In the genomic region with DNA sequence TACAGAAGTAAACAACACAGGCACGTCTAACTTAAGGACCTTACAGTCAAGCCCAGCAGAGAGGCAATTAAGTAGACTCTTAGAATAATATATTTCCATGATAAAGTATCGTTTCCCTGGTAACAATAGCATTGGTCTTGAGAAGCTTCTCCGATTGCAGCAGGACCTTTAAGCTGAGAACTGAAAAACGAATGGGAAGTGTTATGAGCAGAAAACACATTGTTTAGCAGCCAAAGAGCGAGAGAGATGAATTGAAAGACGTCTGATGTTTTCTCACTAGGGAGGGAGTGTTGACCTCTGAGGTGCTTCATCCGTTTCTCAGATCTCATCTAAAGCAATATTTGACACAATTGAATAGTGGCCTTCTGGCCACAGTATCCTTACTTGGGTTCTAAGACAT, we compare ENCODE assay signal across 8 cellular contexts. TPM values are rescaled to one million over a fixed set of nuclear protein-coding genes. Genes with fewer than 3 reads are reported as not detected.
DNase-seq lines count a peak whose midpoint lies in the region; ATAC-seq and TF ChIP-seq lines count a peak whose summit lies in the region.

No MANE protein-coding gene starts in this region.

- TF ChIP-seq POLR2A in adrenal gland (IDR thresholded peaks at IDR 0.05) (no peak), tibial nerve (IDR thresholded peaks at IDR 0.05) (no peak)

- 2 to 4% (median 3%) methylated on average over 7 of the region's 7 CpGs for WGBS in adrenal gland, 4 donors
- WGBS in liver, result 12% methylated on average over 7 of the region's 7 CpGs
- 2 to 4% methylated on average over 7 of the region's 7 CpGs for WGBS in tibial nerve, 2 donors

- no peak for ATAC-seq in activated T-cell treated with anti-CD3 and anti-CD28 coated beads, Interleukin-2, amount 50 U/mL, for 72 hours (replicated peaks in 1 of 2)

- H3K9me3 Mint-ChIP-seq in activated T-cell treated with anti-CD3 and anti-CD28 coated beads, Interleukin-2, amount 50 U/mL, for 72 hours, result no peaks in the 10 kb centered on the region

- H3K27ac Mint-ChIP-seq in activated T-cell treated with anti-CD3 and anti-CD28 coated beads, Interleukin-2, amount 50 U/mL, for 72 hours, result peak overlapping the region; percentile 96

- H3K4me3 ChIP-seq in adrenal gland (peak overlapping the region in 3 of 4 donors; percentile 74 to 99 (median 98)), liver (ENCODE audit: low read depth in 1 of 3, low read length in 3 of 3) (peak overlapping the region; percentile 91 to 95 (median 93)), tibial nerve (peak overlapping the region; percentile 35 to 90 (median 73))

- no peak for TF ChIP-seq RAD21 in liver (IDR thresholded peaks at IDR 0.05)

- no peaks in the 10 kb centered on the region for H3K27me3 Mint-ChIP-seq in activated T-cell treated with anti-CD3 and anti-CD28 coated beads, Interleukin-2, amount 50 U/mL, for 72 hours (ENCODE audit: low read depth)

- H3K4me1 Mint-ChIP-seq in activated T-cell treated with anti-CD3 and anti-CD28 coated beads, Interleukin-2, amount 50 U/mL, for 72 hours (ENCODE audit: low read depth), result peaks cover 62% of the 10 kb centered on the region

- TF ChIP-seq EP300 in tibial nerve (IDR thresholded peaks at IDR 0.05), result no peak

- H3K27ac ChIP-seq in adrenal gland (peak overlapping the region in 1 of 5 donors; percentile 99), liver (ENCODE audit: low read depth in 1 of 2, low read length in 2 of 2) (no peak overlapping the region), tibial nerve (peak overlapping the region in 1 of 4 donors; percentile 98)

- H3K4me3 Mint-ChIP-seq in activated T-cell treated with anti-CD3 and anti-CD28 coated beads, Interleukin-2, amount 50 U/mL, for 72 hours, result peak overlapping the region; percentile 93 to 99

- H3K4me1 ChIP-seq in adrenal gland (replicated peaks in 1 of 2) (peaks cover 29 to 44% of the 10 kb centered on the region in 2 donors), liver (ENCODE audit: control insufficient read depth in 4 of 4, insufficient read depth in 4 of 4, low read length in 3 of 4) (peaks cover 2 to 36% (median 25%) of the 10 kb centered on the region in 4 donors), tibial nerve (peaks cover 0 to 60% (median 13%) of the 10 kb centered on the region in 4 donors)

- H3K9ac ChIP-seq in liver (ENCODE audit: low read depth in 1 of 2, low read length in 2 of 2), result peak overlapping the region; percentile 45 to 61

- no peak for TF ChIP-seq CTCF in adrenal gland (IDR thresholded peaks at IDR 0.05)
- TF ChIP-seq CTCF in liver (IDR thresholded peaks at IDR 0.05; ENCODE audit: low read depth, low read length, missing input control), result no peak
- TF ChIP-seq CTCF in tibial nerve (IDR thresholded peaks at IDR 0.05), result no peak

- H3K9me3 ChIP-seq in adrenal gland (replicated peaks in 1 of 3), result no peaks in the 10 kb centered on the region
- no peaks in the 10 kb centered on the region for H3K9me3 ChIP-seq in liver (ENCODE audit: control insufficient read depth in 4 of 4, low read length in 3 of 4)
- H3K9me3 ChIP-seq in tibial nerve, result no peaks in the 10 kb centered on the region

- DNase-seq in activated T-cell treated with anti-CD3 and anti-CD28 coated beads, Interleukin-2, amount 50 U/mL, for 72 hours, result no peak
- DNase-seq in activated T-cell treated with anti-CD3 and anti-CD28 coated beads for 4 hours, result no peak
- DNase-seq in adrenal gland, result no peak
- no peak for DNase-seq in tibial nerve (ENCODE audit: low spot score in 2 of 2)
- DNase-seq in EL, result no peak
- DNase-seq in 8988T, result no peak
- DNase-seq in NCI-H2107 treated with DMSO at 0.1 percent for 48 hours (lab: John Stamatoyannopoulos, UW; ENCODE audit: unreplicated experiment), result no peak

- H3K36me3 ChIP-seq in adrenal gland (replicated peaks in 1 of 2), result peaks cover 0 to 5% of the 10 kb centered on the region in 2 donors
- H3K36me3 ChIP-seq in liver (ENCODE audit: control insufficient read depth in 4 of 4, insufficient read depth in 3 of 4, low read depth in 1 of 4, low read length in 3 of 4), result peaks cover 0 to 3% (median 1%) of the 10 kb centered on the region in 4 donors
- H3K36me3 ChIP-seq in tibial nerve, result peaks cover 0 to 10% (median 0%) of the 10 kb centered on the region in 3 donors

- H3K27me3 ChIP-seq in adrenal gland, result no peaks in the 10 kb centered on the region
- H3K27me3 ChIP-seq in liver (ENCODE audit: control insufficient read depth in 4 of 4, insufficient read depth in 4 of 4, low read length in 3 of 4), result no peaks in the 10 kb centered on the region
- no peaks in the 10 kb centered on the region for H3K27me3 ChIP-seq in tibial nerve

- intact Hi-C loops in adrenal gland (cut with DNase I), result no loop called here

- H3K36me3 Mint-ChIP-seq in activated T-cell treated with anti-CD3 and anti-CD28 coated beads, Interleukin-2, amount 50 U/mL, for 72 hours (ENCODE audit: insufficient read depth in 2 of 2), result peaks cover 20 to 28% of the 10 kb centered on the region in 2 donors

TF ChIP-seq in liver, 16 proteins besides CTCF, POLR2A, EP300 and RAD21:
- TF ChIP-seq FOXA2 (IDR thresholded peaks at IDR 0.05) (no peak), ZBTB33 (IDR thresholded peaks at IDR 0.05) (no peak), TAF1 (conservative IDR thresholded peaks at IDR 0.05) (no peak), RXRA (IDR thresholded peaks at IDR 0.05) (no peak), SP1 (IDR thresholded peaks at IDR 0.05) (no peak)
- TF ChIP-seq, protein P1, sequence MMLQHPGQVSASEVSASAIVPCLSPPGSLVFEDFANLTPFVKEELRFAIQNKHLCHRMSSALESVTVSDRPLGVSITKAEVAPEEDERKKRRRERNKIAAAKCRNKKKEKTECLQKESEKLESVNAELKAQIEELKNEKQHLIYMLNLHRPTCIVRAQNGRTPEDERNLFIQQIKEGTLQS (IDR thresholded peaks at IDR 0.05), result no peak

RNA-seq across cellular contexts. Expression of gene BYSL, which starts 0.9 kb away (rescaled TPM):
- total RNA-seq in activated T-cell treated with anti-CD3 and anti-CD28 coated beads, Interleukin-2, amount 50 U/mL, for 72 hours, result 10 to 100 TPM; 30.4 to 38.1 TPM
- total RNA-seq in adrenal gland (10 to 100 TPM in 4 of 8 donors, 1 to 10 TPM in 4; 5.1 to 42.9 (median 12.3) TPM), liver (10 to 100 TPM in 1 of 2 donors, 1 to 10 TPM in 1; 7.6 to 11.6 TPM), tibial nerve (10 to 100 TPM in 3 of 4 donors, 1 to 10 TPM in 1; 9.2 to 13.3 (median 12.8) TPM)
- polyA plus RNA-seq in adrenal gland (10 to 100 TPM; 15.4 to 24.5 (median 17.3) TPM), liver (1 to 10 TPM; 5.4 to 9.6 TPM)

RNA-seq across cellular contexts. Expression of gene MED20, which starts 1.2 kb away (rescaled TPM):
- 10 to 100 TPM; 24.9 to 34.6 TPM for total RNA-seq in activated T-cell treated with anti-CD3 and anti-CD28 coated beads, Interleukin-2, amount 50 U/mL, for 72 hours
- total RNA-seq in adrenal gland, result 10 to 100 TPM in 7 of 8 donors, 1 to 10 TPM in 1; 8.2 to 29.1 (median 23.6) TPM
- polyA plus RNA-seq in adrenal gland, result 10 to 100 TPM in 2 of 3 donors, 1 to 10 TPM in 1; 9.6 to 22.9 (median 12.5) TPM
- 10 to 100 TPM; 10.5 to 11.9 TPM for total RNA-seq in liver
- 1 to 10 TPM; 3.5 to 6.6 TPM for polyA plus RNA-seq in liver
- 10 to 100 TPM in 3 of 4 donors, 1 to 10 TPM in 1; 8.0 to 15.0 (median 12.2) TPM for total RNA-seq in tibial nerve

RNA-seq across cellular contexts. Expression of gene CCND3, which starts 19.5 kb away (rescaled TPM):
- total RNA-seq in activated T-cell treated with anti-CD3 and anti-CD28 coated beads, Interleukin-2, amount 50 U/mL, for 72 hours, result 100 to 1,000 TPM; 256 to 259 TPM
- 100 to 1,000 TPM; 116 to 309 (median 181) TPM for total RNA-seq in adrenal gland
- 100 to 1,000 TPM in 2 of 3 donors, 10 to 100 TPM in 1; 86.3 to 163 (median 135) TPM for polyA plus RNA-seq in adrenal gland
- total RNA-seq in liver, result 10 to 100 TPM; 24.8 to 54.3 TPM
- 10 to 100 TPM; 11.6 to 21.7 TPM for polyA plus RNA-seq in liver
- 100 to 1,000 TPM; 175 to 325 (median 248) TPM for total RNA-seq in tibial nerve

RNA-seq across cellular contexts. Expression of gene USP49, which starts 27.0 kb away (rescaled TPM):
- total RNA-seq in activated T-cell treated with anti-CD3 and anti-CD28 coated beads, Interleukin-2, amount 50 U/mL, for 72 hours, result 10 to 100 TPM; 13.3 to 14.8 TPM
- total RNA-seq in adrenal gland (1 to 10 TPM; 1.5 to 5.7 (median 3.6) TPM), liver (1 to 10 TPM; 1.8 to 3.4 TPM), tibial nerve (10 to 100 TPM in 1 of 4 donors, 1 to 10 TPM in 3; 6.5 to 13.8 (median 8.8) TPM)
- polyA plus RNA-seq in adrenal gland (1 to 10 TPM; 1.5 to 6.2 (median 2.2) TPM), liver (under 1 TPM; 0.33 to 0.43 TPM)
